In genomic region chr7:74176555-74176954, GRCh38 we compare ENCODE assay signal across 12 cellular contexts. TPM values are rescaled to one million over a fixed set of nuclear protein-coding genes. Genes with fewer than 3 reads are reported as not detected.
A peak's percentile ranks its signal among the peaks of the same experiment; 100 is the strongest.
DNase-seq lines count a peak whose midpoint lies in the region; ATAC-seq, FAIRE-seq and TF ChIP-seq lines count a peak whose summit lies in the region.
"Had no signal": no experiment of that assay in that cellular context is flagged by ENCODE, and none has a peak within 500 bp of the region (broad histone marks: within the 10 kb centered on the region; RNA-seq: fewer than 3 reads in every experiment).

No MANE protein-coding gene starts in this region.

- POLR2A ChIA-PET in PC-9 (lab: Charles Lee; ENCODE audit: unreplicated experiment), result no interaction called here

- H3K4me1 Mint-ChIP-seq in osteocyte (ENCODE audit: unreplicated experiment), result peaks cover 46% of the 10 kb centered on the region

- peaks cover 7% of the 10 kb centered on the region; the same call in 1 of the 2 replicates for H4K20me1 ChIP-seq in GM23248 (ENCODE audit: insufficient read depth)
- H4K20me1 ChIP-seq in PC-9 (ENCODE audit: insufficient read depth), result peaks cover 68% of the 10 kb centered on the region

- DNase-seq in GM23248 (no peak), PC-9 (no peak), osteocyte (ENCODE audit: extremely low spot score, unreplicated experiment) (no peak), pancreas (no peak), superior temporal gyrus (ENCODE audit: extremely low spot score) (no peak)
- no peak for DNase-seq in effector memory CD4-positive, alpha-beta T cell
- DNase-seq: left colon; NCI-H187 treated with DMSO at 0.1 percent for 48 hours; spleen; stimulated activated naive CD4-positive, alpha-beta T cell had no signal

- peak overlapping the region; percentile 80 for H3K4me3 Mint-ChIP-seq in osteocyte (ENCODE audit: unreplicated experiment)

- H3K36me3 ChIP-seq in GM23248 (ENCODE audit: low read depth), result peaks cover 13% of the 10 kb centered on the region; the same call in 1 of the 2 replicates
- peaks cover 43% of the 10 kb centered on the region for H3K36me3 ChIP-seq in PC-9 (ENCODE audit: low read depth)
- H3K36me3 ChIP-seq in effector memory CD4-positive, alpha-beta T cell (ENCODE audit: control insufficient read depth, insufficient read depth, low read length), result peaks cover 11% of the 10 kb centered on the region
- H3K36me3 ChIP-seq in pancreas, result no peaks in the 10 kb centered on the region

- CTCF ChIA-PET in PC-9 (lab: Charles Lee), result no interaction called here

- H3K9me2 ChIP-seq in GM23248 (ENCODE audit: insufficient read depth) (no peaks in the 10 kb centered on the region), PC-9 (ENCODE audit: insufficient read depth) (no peaks in the 10 kb centered on the region)

- in situ Hi-C loops in GM23248 (cut with MboI), result no loop called here

- H3K27me3 ChIP-seq in GM23248 (replicated peaks; ENCODE audit: insufficient read depth), result no peaks in the 10 kb centered on the region
- no peaks in the 10 kb centered on the region for H3K27me3 ChIP-seq in PC-9 (ENCODE audit: insufficient read depth, low read depth)
- no peaks in the 10 kb centered on the region for H3K27me3 ChIP-seq in effector memory CD4-positive, alpha-beta T cell (replicated peaks; ENCODE audit: control insufficient read depth, insufficient read depth, low read length, poor library complexity, severe bottlenecking)
- no peaks in the 10 kb centered on the region for H3K27me3 ChIP-seq in pancreas
- H3K27me3 ChIP-seq: spleen had no signal

- H3F3A ChIP-seq in GM23248 (ENCODE audit: insufficient read depth) (peaks cover 63% of the 10 kb centered on the region), PC-9 (ENCODE audit: insufficient read depth, low read depth) (peaks cover 48% of the 10 kb centered on the region)

- intact Hi-C loops in PC-9 (cut with micrococcal nuclease; ENCODE audit: unreplicated experiment), result no loop called here
- intact Hi-C loops in pancreas (cut with DNase I), result loop anchor here in 1 of 3 donors (10.0 kb wide), 1 partner anchor 112 kb away; no protein-coding TSS in a partner anchor

- H2AFZ ChIP-seq in GM23248, result no peak overlapping the region
- H2AFZ ChIP-seq in PC-9, result no peak overlapping the region

- peak overlapping the region; percentile 90 for H3K4me3 ChIP-seq in GM23248
- peak overlapping the region; percentile 92; the same call in 1 of the 2 replicates for H3K4me3 ChIP-seq in PC-9
- peak overlapping the region; percentile 0 for H3K4me3 ChIP-seq in effector memory CD4-positive, alpha-beta T cell (ENCODE audit: insufficient read depth, low read depth, low read length, poor library complexity, severe bottlenecking)
- no peak overlapping the region for H3K4me3 ChIP-seq in pancreas

- peaks cover 73% of the 10 kb centered on the region for H3K79me2 ChIP-seq in GM23248 (ENCODE audit: insufficient read depth)
- peaks cover 79% of the 10 kb centered on the region for H3K79me2 ChIP-seq in PC-9 (ENCODE audit: low read depth)

- 23 to 27% methylated on average over 3 of the region's 3 CpGs for WGBS in GM23248 (ENCODE audit: low coverage in 1 of 2, low lambda C conversion rate in 2 of 2, missing lambda C conversion rate in 2 of 2), 2 experiments
- 27 to 28% methylated on average over 3 of the region's 3 CpGs for WGBS in pancreas, 2 donors

- no peaks in the 10 kb centered on the region for H3K9me3 Mint-ChIP-seq in osteocyte (ENCODE audit: unreplicated experiment)

- H3K4me1 ChIP-seq in GM23248 (ENCODE audit: insufficient read depth) (peaks cover 52% of the 10 kb centered on the region), PC-9 (replicated peaks; ENCODE audit: insufficient read depth) (peaks cover 48% of the 10 kb centered on the region), pancreas (peaks cover 52 to 56% (median 55%) of the 10 kb centered on the region in 3 donors)
- H3K4me1 ChIP-seq in effector memory CD4-positive, alpha-beta T cell (ENCODE audit: control insufficient read depth, insufficient read depth, low read length, poor library complexity, severe bottlenecking), result peaks cover 50% of the 10 kb centered on the region

- no TSS peak for BruUV-seq in PC-9 (replicated peaks; lab: Mats Ljungman, UMichigan)

- ATAC-seq in pancreas, result no peak
- ATAC-seq in GM21526 (IDR thresholded peaks at IDR 0.05; ENCODE audit: low FRiP score, unreplicated experiment), result no peak
- ATAC-seq in GM18520 (IDR thresholded peaks at IDR 0.05; ENCODE audit: unreplicated experiment), result no peak
- ATAC-seq: left colon had no signal

- TF ChIP-seq CTCF in PC-9 (conservative IDR thresholded peaks at IDR 0.05), result no peak
- TF ChIP-seq CTCF in osteocyte (IDR thresholded peaks at IDR 0.05), result no peak
- TF ChIP-seq CTCF in pancreas (IDR thresholded peaks at IDR 0.05), result no peak

- H3K27me3 Mint-ChIP-seq in osteocyte (ENCODE audit: unreplicated experiment), result no peaks in the 10 kb centered on the region

- no peak overlapping the region for H3K27ac Mint-ChIP-seq in osteocyte (ENCODE audit: unreplicated experiment)

- H3K9me3 ChIP-seq in GM23248 (ENCODE audit: low read depth) (no peaks in the 10 kb centered on the region), PC-9 (ENCODE audit: insufficient read depth, low read depth) (no peaks in the 10 kb centered on the region), pancreas (no peaks in the 10 kb centered on the region)
- H3K9me3 ChIP-seq in effector memory CD4-positive, alpha-beta T cell (ENCODE audit: control insufficient read depth, low read length), result no peaks in the 10 kb centered on the region
- H3K9me3 ChIP-seq: spleen had no signal

- H3K27ac ChIP-seq in GM23248 (peak overlapping the region; percentile 85), PC-9 (no peak overlapping the region), pancreas (no peak overlapping the region)
- no peak overlapping the region for H3K27ac ChIP-seq in effector memory CD4-positive, alpha-beta T cell (ENCODE audit: insufficient read depth, low read length, poor library complexity, severe bottlenecking)

- H3K4me2 ChIP-seq in GM23248 (ENCODE audit: unreplicated experiment) (peak overlapping the region; percentile 98), PC-9 (peak overlapping the region; percentile 98)

- H3K36me3 Mint-ChIP-seq in osteocyte (ENCODE audit: unreplicated experiment), result peaks cover 8% of the 10 kb centered on the region

- FAIRE-seq in pancreas (lab: Jason Lieb, UNC), result no peak

- peak overlapping the region; percentile 98 for H3K9ac ChIP-seq in GM23248

RNA-seq across cellular contexts. Expression of gene EIF4H, which starts 2.4 kb away (rescaled TPM):
- 261 and 305 TPM in 2 replicates for total RNA-seq in GM23248 (2014; rRNA removed; shearing (Covaris generic))
- polyA plus RNA-seq in GM23248 (2016; fragmentation: Nextera tagmentation; extraction: Ambion mirVana) (228 and 235 TPM in 2 replicates), pancreas (100 to 1,000 TPM in 1 of 2 donors, 10 to 100 TPM in 1; 73.0 to 107 TPM)
- total RNA-seq in PC-9 (2021) (315 and 459 TPM in 2 replicates), osteocyte (205 and 208 TPM in 2 replicates), pancreas (100 to 1,000 TPM; 128 to 195 (median 135) TPM)

RNA-seq across cellular contexts. Expression of gene LAT2, which starts 33.3 kb away (rescaled TPM):
- 0.97 TPM in 1 of 2 replicates, not detected in the other for total RNA-seq in GM23248 (2014; rRNA removed; shearing (Covaris generic))
- polyA plus RNA-seq in GM23248 (2016; fragmentation: Nextera tagmentation; extraction: Ambion mirVana), result 0.60 and 0.73 TPM in 2 replicates
- total RNA-seq in PC-9 (2021), result 1.8 and 3.5 TPM in 2 replicates
- total RNA-seq in osteocyte, result 0.52 and 0.67 TPM in 2 replicates
- 10 to 100 TPM in 1 of 6 donors, 1 to 10 TPM in 4, under 1 TPM in 1; 0.65 to 14.3 (median 2.7) TPM for total RNA-seq in pancreas
- 10 to 100 TPM in 1 of 2 donors, 1 to 10 TPM in 1; 4.6 to 17.5 TPM for polyA plus RNA-seq in pancreas

Comparison
In these comparisons a context has a peak if more than half of its experiments do, and no peak if none do; other contexts are left out.
1. H3K4me3 ChIP-seq: peak in GM23248 (single experiment), PC-9 (single experiment) and effector memory CD4-positive, alpha-beta T cell (single experiment); none in pancreas (0 of 4).